In genomic region chr6:21594427-21595264, GRCh38 we compare ENCODE assay signal across 8 cellular contexts. TPM values are rescaled to one million over a fixed set of nuclear protein-coding genes. Genes with fewer than 3 reads are reported as not detected.
DNase-seq lines count a peak whose midpoint lies in the region; ATAC-seq, FAIRE-seq and TF ChIP-seq lines count a peak whose summit lies in the region.

No MANE protein-coding gene starts in this region.

- no peak for TF ChIP-seq CTCF in astrocyte of the cerebellum (IDR thresholded peaks at IDR 0.05; ENCODE audit: low read depth, low read length, missing control alignments)
- no peak for TF ChIP-seq CTCF in psoas muscle (IDR thresholded peaks at IDR 0.05)

- peak overlapping the region; percentile 84 for H3K27ac ChIP-seq in psoas muscle

- no peaks in the 10 kb centered on the region for H3K9me3 ChIP-seq in psoas muscle

- peaks cover 13% of the 10 kb centered on the region for H3K4me1 ChIP-seq in psoas muscle

- in situ Hi-C loops in astrocyte of the cerebellum (cut with HindIII; ENCODE audit: low sequenced_read_pairs), result loop anchor here (10.0 kb wide), 1 partner anchor 1850 kb away; no protein-coding TSS in a partner anchor

- FAIRE-seq in GM18507 (lab: Jason Lieb, UNC), result peak; percentile 55

- intact Hi-C loops in psoas muscle (cut with DNase I), result loop anchor here in 1 of 2 donors (5.0 kb wide), 1 partner anchor 553 kb away; no protein-coding TSS in a partner anchor

- no peaks in the 10 kb centered on the region for H3K27me3 ChIP-seq in psoas muscle (ENCODE audit: insufficient read depth in 3 of 3, low read length in 2 of 3)

- ATAC-seq in HG03095 (IDR thresholded peaks at IDR 0.05; ENCODE audit: unreplicated experiment) (peak; percentile 27), psoas muscle (peak; percentile 47 to 59 (median 52)), HG03378 (IDR thresholded peaks at IDR 0.05; ENCODE audit: unreplicated experiment) (no peak)

- TF ChIP-seq POLR2A in Raji (IDR thresholded peaks at IDR 0.05; ENCODE audit: insufficient read depth, low read depth, low read length), result peak; percentile 31; the same call in 1 of the 2 replicates

- H3K36me3 ChIP-seq in psoas muscle (ENCODE audit: insufficient read depth in 1 of 2, low read depth in 1 of 2), result no peaks in the 10 kb centered on the region

- WGBS in psoas muscle, 3 donors, result 0% methylated on average over 65 to 100 of the region's 105 CpGs

- peak overlapping the region; percentile 87 for H3K4me3 ChIP-seq in astrocyte of the cerebellum (ENCODE audit: low read depth, low read length)
- H3K4me3 ChIP-seq in psoas muscle, result peak overlapping the region; percentile 88

- DNase-seq in AG08396 (ENCODE audit: low spot score) (peak; percentile 71), GM18507 (ENCODE audit: extremely low spot score, insufficient read length, low read depth) (no peak), astrocyte of the cerebellum (ENCODE audit: low read depth) (no peak), hippocampal formation (lab: John Stamatoyannopoulos, UW) (peak; percentile 52 to 67), psoas muscle (peak; percentile 56 to 73)

RNA-seq across cellular contexts. Expression of gene SOX4, which starts 1.1 kb away (rescaled TPM):
- 1 to 10 TPM; 1.9 to 6.9 (median 2.3) TPM for total RNA-seq in psoas muscle
- 1 to 10 TPM in 1 of 3 donors, under 1 TPM in 2; 0.49 to 1.0 (median 1.00) TPM for polyA plus RNA-seq in psoas muscle

Comparison
In these comparisons a context has a peak if more than half of its experiments do, and no peak if none do; other contexts are left out.
1. DNase-seq: peak in AG08396 (single experiment), hippocampal formation (2 of 2) and psoas muscle (2 of 2); none in GM18507 (single experiment) and astrocyte of the cerebellum (single experiment).